Comparison of ENCODE assay signal across 1 cellular context in genomic region chr2:102187191-102188150, GRCh38.
A peak's percentile ranks its signal among the peaks of the same experiment; 100 is the strongest.
TF ChIP-seq lines count a peak whose summit lies in the region.

No MANE protein-coding gene starts in this region.

TF ChIP-seq in WTC11, 78 proteins besides CTCF, POLR2A, EP300 and RAD21 (continued from another document):
- no peak for TF ChIP-seq ZNF532 (CRISPR knock-in tag; IDR thresholded peaks at IDR 0.05; ENCODE audit: borderline replicate concordance)
- 0 out of 2 replicates have a peak, but pooled peaks have one; percentile 27 for TF ChIP-seq ZNF232 (CRISPR knock-in tag; IDR thresholded peaks at IDR 0.05)
- TF ChIP-seq FOXP4 (CRISPR knock-in tag; IDR thresholded peaks at IDR 0.05), result no peak
- TF ChIP-seq SP1 (CRISPR knock-in tag; conservative IDR thresholded peaks at IDR 0.05), result no peak
- TF ChIP-seq ARID4B (CRISPR knock-in tag; IDR thresholded peaks at IDR 0.05; ENCODE audit: borderline replicate concordance), result 0 out of 2 replicates have a peak, but pooled peaks have one; percentile 42
- no peak for TF ChIP-seq GRHL2 (CRISPR knock-in tag; IDR thresholded peaks at IDR 0.05; ENCODE audit: insufficient replicate concordance, severe bottlenecking)
- TF ChIP-seq ELF4 (CRISPR knock-in tag; IDR thresholded peaks at IDR 0.05; ENCODE audit: low read depth), result no peak
- no peak for TF ChIP-seq RELA (CRISPR knock-in tag; IDR thresholded peaks at IDR 0.05; ENCODE audit: borderline replicate concordance)
- TF ChIP-seq JUN (CRISPR knock-in tag; IDR thresholded peaks at IDR 0.05), result no peak
- TF ChIP-seq MAX (CRISPR knock-in tag; IDR thresholded peaks at IDR 0.05), result peak; percentile 92
- no peak for TF ChIP-seq ATF1 (CRISPR knock-in tag; IDR thresholded peaks at IDR 0.05)
- TF ChIP-seq SMAD4 (CRISPR knock-in tag; IDR thresholded peaks at IDR 0.05), result no peak
- no peak for TF ChIP-seq ZBTB43 (CRISPR knock-in tag; IDR thresholded peaks at IDR 0.05)
- TF ChIP-seq E2F4 (CRISPR knock-in tag; IDR thresholded peaks at IDR 0.05; ENCODE audit: borderline replicate concordance, low read depth), result no peak
TF ChIP-seq in WTC11: peak in this region for 7.
